In the genomic region with DNA sequence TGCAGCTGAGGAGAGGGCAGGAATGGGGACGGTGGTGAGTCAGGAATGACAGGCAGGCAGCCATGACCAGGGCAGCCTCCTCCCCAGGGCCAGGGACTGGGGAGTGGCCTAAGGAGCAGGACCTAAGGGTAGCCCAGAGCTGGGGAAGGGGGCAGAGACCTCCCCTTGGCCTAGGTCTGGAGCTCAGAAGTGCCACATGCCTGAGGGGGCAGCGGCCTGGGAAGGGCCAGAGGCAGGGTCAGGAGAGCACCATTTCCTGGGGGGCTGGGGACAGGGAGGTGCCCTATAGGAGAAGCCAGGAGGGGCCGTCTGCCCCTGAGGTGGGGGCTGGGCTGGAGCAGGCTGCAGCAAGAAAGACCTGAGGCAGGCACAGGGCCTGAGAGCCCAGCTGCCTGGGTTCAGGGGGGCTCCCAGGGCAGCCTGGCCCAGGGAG, we compare ENCODE assay signal across 13 cellular contexts. TPM values are rescaled to one million over a fixed set of nuclear protein-coding genes. Genes with fewer than 3 reads are reported as not detected.
DNase-seq lines count a peak whose midpoint lies in the region; ATAC-seq and TF ChIP-seq lines count a peak whose summit lies in the region.
"Had no signal": no experiment of that assay in that cellular context is flagged by ENCODE, and none has a peak within 500 bp of the region (broad histone marks: within the 10 kb centered on the region; RNA-seq: fewer than 3 reads in every experiment).

No MANE protein-coding gene starts in this region.

- TF ChIP-seq CTCF in left ventricle myocardium inferior (IDR thresholded peaks at IDR 0.05; ENCODE audit: borderline replicate concordance), result no peak

- H3K27me3 ChIP-seq in left ventricle myocardium inferior (ENCODE audit: low read depth), result no peaks in the 10 kb centered on the region
- no peaks in the 10 kb centered on the region for H3K27me3 ChIP-seq in skeletal muscle tissue (ENCODE audit: control insufficient read depth in 3 of 3, insufficient read depth in 3 of 3, low read length in 3 of 3)

- H3K36me3 Mint-ChIP-seq in activated CD4-positive, alpha-beta T cell treated with anti-CD3 and anti-CD28 coated beads, Interleukin-2, amount 10 ng/mL, durations not matched to agents 24 days and 14 days (ENCODE audit: low read depth), result peaks cover 84% of the 10 kb centered on the region
- peaks cover 13% of the 10 kb centered on the region for H3K36me3 Mint-ChIP-seq in T-helper 17 cell (ENCODE audit: low read depth)

- H3K4me3 ChIP-seq in left ventricle myocardium inferior (no peak overlapping the region), skeletal muscle tissue (ENCODE audit: low read length in 3 of 3) (no peak overlapping the region)
- H3K4me3 ChIP-seq: prostate gland had no signal

- peaks cover 58% of the 10 kb centered on the region for H3K4me1 Mint-ChIP-seq in activated CD4-positive, alpha-beta T cell treated with anti-CD3 and anti-CD28 coated beads, Interleukin-2, amount 10 ng/mL, durations not matched to agents 24 days and 14 days
- H3K4me1 Mint-ChIP-seq in T-helper 17 cell, result peaks cover 40% of the 10 kb centered on the region

- peak overlapping the region; percentile 80 for H3K27ac Mint-ChIP-seq in activated CD4-positive, alpha-beta T cell treated with anti-CD3 and anti-CD28 coated beads, Interleukin-2, amount 10 ng/mL, durations not matched to agents 24 days and 14 days
- H3K27ac Mint-ChIP-seq in T-helper 17 cell, result peak overlapping the region; percentile 77

- H3K4me1 ChIP-seq in left ventricle myocardium inferior (peaks cover 91% of the 10 kb centered on the region), skeletal muscle tissue (ENCODE audit: control insufficient read depth in 3 of 3, insufficient read depth in 3 of 3, low read length in 3 of 3) (peaks cover 4 to 44% (median 23%) of the 10 kb centered on the region in 3 donors)
- H3K4me1 ChIP-seq: prostate gland had no signal

- no peak overlapping the region for H3K9ac ChIP-seq in skeletal muscle tissue (ENCODE audit: low read depth in 1 of 3, low read length in 3 of 3)

- ATAC-seq in T-helper 17 cell, result no peak
- ATAC-seq in HG02642 (IDR thresholded peaks at IDR 0.05; ENCODE audit: poor library complexity, unreplicated experiment), result no peak

- no peak for DNase-seq in activated CD4-positive, alpha-beta T cell treated with anti-CD3 and anti-CD28 coated beads, Interleukin-2, amount 10 ng/mL, durations not matched to agents 24 days and 14 days
- no peak for DNase-seq in activated CD4-positive, alpha-beta T cell treated with anti-CD3 and anti-CD28 coated beads for 1 hour
- no peak for DNase-seq in T-helper 17 cell
- DNase-seq in left ventricle myocardium inferior, result no peak
- no peak for DNase-seq in NCI-H345 (lab: John Stamatoyannopoulos, UW)
- DNase-seq in OCI-M1 (lab: John Stamatoyannopoulos, UW), result no peak
- DNase-seq: activated CD4-positive, alpha-beta T cell treated with anti-CD3 and anti-CD28 coated beads, Interleukin-2, amount 50 U/mL, for 1 hour; hypothalamus; substantia nigra; SW 1271 had no signal

- H3K9me3 ChIP-seq in T-helper 17 cell (ENCODE audit: control insufficient read depth, low read length, poor library complexity, severe bottlenecking) (no peaks in the 10 kb centered on the region), left ventricle myocardium inferior (replicated peaks) (no peaks in the 10 kb centered on the region), skeletal muscle tissue (ENCODE audit: control insufficient read depth in 3 of 3, low read length in 3 of 3) (no peaks in the 10 kb centered on the region)
- H3K9me3 ChIP-seq: prostate gland had no signal

- peak overlapping the region; percentile 24 for H3K4me3 Mint-ChIP-seq in activated CD4-positive, alpha-beta T cell treated with anti-CD3 and anti-CD28 coated beads, Interleukin-2, amount 10 ng/mL, durations not matched to agents 24 days and 14 days
- H3K4me3 Mint-ChIP-seq in T-helper 17 cell, result no peak overlapping the region

- intact Hi-C loops in activated CD4-positive, alpha-beta T cell treated with anti-CD3 and anti-CD28 coated beads, Interleukin-2, amount 10 ng/mL, durations not matched to agents 24 days and 14 days (cut with micrococcal nuclease), result no loop called here
- intact Hi-C loops in left ventricle myocardium inferior (cut with micrococcal nuclease), result no loop called here

- H3K9me3 Mint-ChIP-seq in activated CD4-positive, alpha-beta T cell treated with anti-CD3 and anti-CD28 coated beads, Interleukin-2, amount 10 ng/mL, durations not matched to agents 24 days and 14 days, result no peaks in the 10 kb centered on the region

- peaks cover 93% of the 10 kb centered on the region for H3K36me3 ChIP-seq in left ventricle myocardium inferior
- H3K36me3 ChIP-seq in skeletal muscle tissue (ENCODE audit: control insufficient read depth in 3 of 3, insufficient read depth in 3 of 3, low read length in 3 of 3), result peaks cover 38 to 59% (median 57%) of the 10 kb centered on the region in 3 donors

- no peaks in the 10 kb centered on the region for H3K27me3 Mint-ChIP-seq in activated CD4-positive, alpha-beta T cell treated with anti-CD3 and anti-CD28 coated beads, Interleukin-2, amount 10 ng/mL, durations not matched to agents 24 days and 14 days
- H3K27me3 Mint-ChIP-seq in T-helper 17 cell, result no peaks in the 10 kb centered on the region

- H3K27ac ChIP-seq in left ventricle myocardium inferior (replicated peaks), result peak overlapping the region; percentile 100
- H3K27ac ChIP-seq in skeletal muscle tissue (ENCODE audit: low read depth, low read length), result peak overlapping the region; percentile 12
- H3K27ac ChIP-seq: prostate gland had no signal

RNA-seq across cellular contexts. Expression of a gene that starts 20.9 kb away (rescaled TPM):
- total RNA-seq in activated CD4-positive, alpha-beta T cell treated with anti-CD3 and anti-CD28 coated beads, Interleukin-2, amount 10 ng/mL, durations not matched to agents 24 days and 14 days, result 402 and 415 TPM in 2 replicates
- total RNA-seq in T-helper 17 cell (100 to 1,000 TPM; 221 to 223 TPM), left ventricle myocardium inferior (238 TPM), skeletal muscle tissue (62.6 TPM)

RNA-seq across cellular contexts. Expression of a gene that starts 46.0 kb away (rescaled TPM):
- 12.7 and 13.1 TPM in 2 replicates for total RNA-seq in activated CD4-positive, alpha-beta T cell treated with anti-CD3 and anti-CD28 coated beads, Interleukin-2, amount 10 ng/mL, durations not matched to agents 24 days and 14 days
- 10 to 100 TPM; 16.4 to 21.2 TPM for total RNA-seq in T-helper 17 cell
- 5.4 TPM for total RNA-seq in left ventricle myocardium inferior
- 16.2 TPM for total RNA-seq in skeletal muscle tissue
